In genomic region chr18:34028341-34028740, GRCh38 we compare ENCODE assay signal across 20 cellular contexts.
A peak's percentile ranks its signal among the peaks of the same experiment; 100 is the strongest.
DNase-seq lines count a peak whose midpoint lies in the region; ATAC-seq and TF ChIP-seq lines count a peak whose summit lies in the region.
"Had no signal": no experiment of that assay in that cellular context is flagged by ENCODE, and none has a peak within 500 bp of the region (broad histone marks: within the 10 kb centered on the region; RNA-seq: fewer than 3 reads in every experiment).

No MANE protein-coding gene starts in this region.

- H3K4me1 ChIP-seq in colonic mucosa (no peaks in the 10 kb centered on the region), tibial artery (no peaks in the 10 kb centered on the region)
- H3K4me1 ChIP-seq: breast epithelium, right atrium auricular region, SJSA1 had no signal

- no peak for TF ChIP-seq CTCF in colonic mucosa (IDR thresholded peaks at IDR 0.05)
- no peak for TF ChIP-seq CTCF in tibial artery (IDR thresholded peaks at IDR 0.05)

- intact Hi-C loops in colonic mucosa (cut with DNase I), result no loop called here
- intact Hi-C loops in tibial artery (cut with DNase I; ENCODE audit: low total_unique reads), result no loop called here

- no peak for ATAC-seq in GM19035 (IDR thresholded peaks at IDR 0.05; ENCODE audit: unreplicated experiment)
- ATAC-seq: naive thymus-derived CD4-positive, alpha-beta T cell had no signal

- H3K9me3 ChIP-seq in colonic mucosa, result no peaks in the 10 kb centered on the region
- H3K9me3 ChIP-seq in tibial artery, result no peaks in the 10 kb centered on the region
- H3K9me3 ChIP-seq: SJSA1 had no signal

- H3K4me3 ChIP-seq in colonic mucosa (no peak overlapping the region), tibial artery (no peak overlapping the region)
- H3K4me3 ChIP-seq: breast epithelium, right atrium auricular region, SJSA1 had no signal

- H3K27ac ChIP-seq in colonic mucosa (no peak overlapping the region), tibial artery (no peak overlapping the region)
- H3K27ac ChIP-seq: breast epithelium, right atrium auricular region, SJSA1 had no signal

- H3K36me3 ChIP-seq in colonic mucosa, result no peaks in the 10 kb centered on the region
- H3K36me3 ChIP-seq in tibial artery, result no peaks in the 10 kb centered on the region
- H3K36me3 ChIP-seq: breast epithelium, right atrium auricular region, SJSA1 had no signal

- DNase-seq in Daoy (ENCODE audit: low read depth), result peak; percentile 10
- DNase-seq in NCI-H774 (lab: John Stamatoyannopoulos, UW), result peak; percentile 36
- peak; percentile 74 for DNase-seq in colonic mucosa
- DNase-seq in renal cortical epithelial cell (ENCODE audit: low read depth), result peak; percentile 82
- no peak for DNase-seq in HK-2 (ENCODE audit: unreplicated experiment)
- DNase-seq in tibial artery, result no peak
- DNase-seq: activated CD8-positive, alpha-beta memory T cell treated with anti-CD3 and anti-CD28 coated beads, Interleukin-2, amount 50 U/mL, for 4 hours; C1 segment of cervical spinal cord; H9; KG1; kidney glomerular epithelial cell; mesendoderm; naive thymus-derived CD4-positive, alpha-beta T cell; NCI-H187; NCI-H226; T-helper 2 cell had no signal

- no peak overlapping the region for H3K9ac ChIP-seq in colonic mucosa (ENCODE audit: low read depth in 2 of 2, low read length in 2 of 2)

- H3K27me3 ChIP-seq in colonic mucosa, result no peaks in the 10 kb centered on the region
- H3K27me3 ChIP-seq in tibial artery, result no peaks in the 10 kb centered on the region
- H3K27me3 ChIP-seq: breast epithelium, right atrium auricular region had no signal

Comparison
In these comparisons a context has a peak if more than half of its experiments do, and no peak if none do; other contexts are left out.
1. DNase-seq: peak in Daoy (single experiment), NCI-H774 (single experiment), colonic mucosa (single experiment) and renal cortical epithelial cell (single experiment); none in HK-2 (single experiment) and tibial artery (0 of 2).